Comparison of ENCODE assay signal across 9 cellular contexts in genomic region chr15:67241132-67241855, GRCh38. TPM values are rescaled to one million over a fixed set of nuclear protein-coding genes. Genes with fewer than 3 reads are reported as not detected.
DNase-seq lines count a peak whose midpoint lies in the region; ATAC-seq and TF ChIP-seq lines count a peak whose summit lies in the region.
"Had no signal": no experiment of that assay in that cellular context is flagged by ENCODE, and none has a peak within 500 bp of the region (broad histone marks: within the 10 kb centered on the region; RNA-seq: fewer than 3 reads in every experiment).

No MANE protein-coding gene starts in this region.

- intact Hi-C loops in natural killer cell (cut with micrococcal nuclease), result no loop called here
- intact Hi-C loops in CD14-positive monocyte (cut with micrococcal nuclease), result no loop called here

- H3K4me3 ChIP-seq in HEK293 (ENCODE audit: low read depth, low read length) (no peak overlapping the region), WERI-Rb-1 (ENCODE audit: low read depth, low read length) (no peak overlapping the region)

- H3K9me3 Mint-ChIP-seq in natural killer cell (no peaks in the 10 kb centered on the region), CD14-positive monocyte (peaks cover 0 to 3% (median 0%) of the 10 kb centered on the region in 7 donors)

- H3K9me3 ChIP-seq in HEK293 (ENCODE audit: control insufficient read depth, insufficient read depth, low read depth, low read length) (no peaks in the 10 kb centered on the region), WERI-Rb-1 (ENCODE audit: severe bottlenecking) (no peaks in the 10 kb centered on the region)

- CTCF ChIA-PET in HEK293 (lab: Yijun Ruan, JAX), result interaction anchor here (0.6 to 3.5 kb wide), 5 partner anchors 33 to 294 kb away, joined by 3 to 19 read pairs (median 4); no protein-coding TSS in a partner anchor

- H3K27ac Mint-ChIP-seq in natural killer cell (peak overlapping the region; percentile 28 to 54), CD14-positive monocyte (peak overlapping the region in 3 of 7 donors; percentile 26 to 35 (median 27))

- DNase-seq in NCI-H526 treated with DMSO at 0.1 percent for 48 hours (lab: John Stamatoyannopoulos, UW), result peak; percentile 22
- no peak for DNase-seq in natural killer cell
- DNase-seq in CD14-positive monocyte (ENCODE audit: low spot score), result no peak
- DNase-seq in GDM1 (lab: John Stamatoyannopoulos, UW), result no peak
- no peak for DNase-seq in WERI-Rb-1
- no peak for DNase-seq in activated effector memory CD4-positive, alpha-beta T cell treated with anti-CD3 and anti-CD28 coated beads, Interleukin-2, amount 50 U/mL, for 16 hours
- DNase-seq: IMR-90 had no signal

- POLR2A ChIA-PET in HEK293 (lab: Yijun Ruan, JAX), result no interaction called here

- H3K4me1 Mint-ChIP-seq in natural killer cell (peaks cover 44 to 56% of the 10 kb centered on the region in 2 donors), CD14-positive monocyte (peaks cover 36% of the 10 kb centered on the region)

- ATAC-seq in GM18873 (IDR thresholded peaks at IDR 0.05; ENCODE audit: low FRiP score, unreplicated experiment) (peak; percentile 76), natural killer cell (peak; percentile 14 to 38 (median 25))

- H3K27ac ChIP-seq in HEK293 (ENCODE audit: extremely low read depth, low read depth, low read length), result no peak overlapping the region
- H3K27ac ChIP-seq in WERI-Rb-1, result no peak overlapping the region

- H3K36me3 ChIP-seq in HEK293 (ENCODE audit: control insufficient read depth in 2 of 2, insufficient read depth in 1 of 2, low read length in 2 of 2) (peaks cover 4% of the 10 kb centered on the region in 2 experiments; a peak in 2 of 3 replicates), WERI-Rb-1 (no peaks in the 10 kb centered on the region; the same call in 1 of the 2 replicates)

- H3K27me3 Mint-ChIP-seq in natural killer cell (ENCODE audit: low read depth in 2 of 2), result no peaks in the 10 kb centered on the region
- H3K27me3 Mint-ChIP-seq in CD14-positive monocyte (ENCODE audit: low read depth in 3 of 3), result no peaks in the 10 kb centered on the region

- H3K27me3 ChIP-seq in WERI-Rb-1 (ENCODE audit: insufficient read depth, low read depth, severe bottlenecking), result no peaks in the 10 kb centered on the region

- peak overlapping the region; percentile 6 for H3K4me3 Mint-ChIP-seq in natural killer cell
- H3K4me3 Mint-ChIP-seq in CD14-positive monocyte, result no peak overlapping the region

- no peaks in the 10 kb centered on the region for H3K36me3 Mint-ChIP-seq in natural killer cell
- peaks cover 20 to 21% of the 10 kb centered on the region in 2 donors for H3K36me3 Mint-ChIP-seq in CD14-positive monocyte

- TF ChIP-seq CTCF in HEK293 (tag by site-specific recombination; IDR thresholded peaks at IDR 0.05) (no peak), natural killer cell (IDR thresholded peaks at IDR 0.05) (no peak), CD14-positive monocyte (IDR thresholded peaks at IDR 0.05) (no peak), WERI-Rb-1 (IDR thresholded peaks at IDR 0.05; ENCODE audit: low read depth, low read length) (no peak)

- peaks cover 22% of the 10 kb centered on the region for H3K4me1 ChIP-seq in HEK293 (ENCODE audit: control insufficient read depth, insufficient read depth, low read length)

TF ChIP-seq in HEK293, 187 proteins besides CTCF, POLR2A, EP300 and RAD21:
- TF ChIP-seq ZNF600 (tag by site-specific recombination; IDR thresholded peaks at IDR 0.05) (peak; percentile 0; the same call in 1 of the 2 replicates), ZNF133 (tag by site-specific recombination; IDR thresholded peaks at IDR 0.05) (no peak)
TF ChIP-seq in HEK293: peak in this region for 1.

RNA-seq across cellular contexts. Expression of gene AAGAB, which starts 13.2 kb away (rescaled TPM):
- total RNA-seq in natural killer cell, result 10 to 100 TPM; 41.1 to 44.3 (median 42.5) TPM
- polyA plus RNA-seq in CD14-positive monocyte, result 10 to 100 TPM; 30.1 to 40.4 TPM

RNA-seq across cellular contexts. Expression of gene IQCH, which starts 13.3 kb away (rescaled TPM):
- total RNA-seq in natural killer cell, result 1 to 10 TPM in 1 of 3 donors, under 1 TPM in 2; 0.78 to 1.4 (median 0.86) TPM
- not detected for polyA plus RNA-seq in CD14-positive monocyte
